In genomic region chr2:100676346-100676745, GRCh38 we compare ENCODE assay signal across 17 cellular contexts.
DNase-seq lines count a peak whose midpoint lies in the region; ATAC-seq and TF ChIP-seq lines count a peak whose summit lies in the region.
"Had no signal": no experiment of that assay in that cellular context is flagged by ENCODE, and none has a peak within 500 bp of the region (broad histone marks: within the 10 kb centered on the region; RNA-seq: fewer than 3 reads in every experiment).

No MANE protein-coding gene starts in this region.

- H3K9me3 ChIP-seq in Panc1 (ENCODE audit: control insufficient read depth, insufficient read depth, low read depth, low read length) = no peaks in the 10 kb centered on the region
- H3K9me3 ChIP-seq: HAP-1 had no signal

- no peak overlapping the region for H3K27ac ChIP-seq in Panc1 (ENCODE audit: low read length)

- intact Hi-C loops in Panc1 (cut with micrococcal nuclease; ENCODE audit: unreplicated experiment) = no loop called here
- intact Hi-C loops in Calu3 (cut with micrococcal nuclease; ENCODE audit: unreplicated experiment) = no loop called here

- peak; percentile 12 for DNase-seq in HT1080 (ENCODE audit: low read depth)
- DNase-seq in Panc1 (ENCODE audit: low read depth, low spot score) = no peak
- peak; percentile 7 for DNase-seq in kidney tubule cell (ENCODE audit: low spot score)
- no peak for DNase-seq in stimulated activated effector memory CD8-positive, alpha-beta T cell treated with anti-CD3 and anti-CD28 coated beads, Interleukin-12 subunit alpha, Interleukin-12 subunit beta, amount 100 ng/mL, for 72 hours (ENCODE audit: low spot score in 2 of 2)
- no peak for DNase-seq in chondrocyte (ENCODE audit: low spot score)
- no peak for DNase-seq in Calu3
- DNase-seq: C1 segment of cervical spinal cord; CD4-positive, alpha-beta memory T cell; COR-L47; DMS79; EL; GDM1; GOT3; HFFc6 had no signal

- no peaks in the 10 kb centered on the region for H3K4me1 ChIP-seq in Panc1 (ENCODE audit: control insufficient read depth, insufficient read depth, low read length)
- H3K4me1 ChIP-seq: HAP-1 had no signal

- BruUV-seq in Panc1 (replicated peaks; lab: Mats Ljungman, UMichigan) (no TSS peak), Calu3 (replicated peaks; lab: Mats Ljungman, UMichigan) (no TSS peak)

- no peaks in the 10 kb centered on the region for H3K9me3 Mint-ChIP-seq in stimulated activated effector memory CD8-positive, alpha-beta T cell treated with anti-CD3 and anti-CD28 coated beads, Interleukin-12 subunit alpha, Interleukin-12 subunit beta, amount 100 ng/mL, for 72 hours
- no peaks in the 10 kb centered on the region for H3K9me3 Mint-ChIP-seq in chondrocyte (ENCODE audit: low read depth)
- no peaks in the 10 kb centered on the region for H3K9me3 Mint-ChIP-seq in Calu3 (ENCODE audit: low read depth, unreplicated experiment)
- H3K9me3 Mint-ChIP-seq: HFFc6 had no signal

- ATAC-seq in Panc1 (0 out of 2 replicates have a peak, but pooled peaks have one; percentile 22), GM21576 (IDR thresholded peaks at IDR 0.05; ENCODE audit: unreplicated experiment) (no peak)
- ATAC-seq in stimulated activated effector memory CD8-positive, alpha-beta T cell treated with anti-CD3 and anti-CD28 coated beads, Interleukin-12 subunit alpha, Interleukin-12 subunit beta, amount 100 ng/mL, for 72 hours = no peak
- ATAC-seq: GM12878 had no signal

- POLR2A ChIA-PET in Panc1 (lab: Charles Lee) = interaction anchor here (0.6 kb wide), 1 partner anchor 12 kb away, joined by 4 read pairs; no protein-coding TSS in a partner anchor

- no peaks in the 10 kb centered on the region for H3K27me3 ChIP-seq in Panc1 (ENCODE audit: control insufficient read depth, insufficient read depth, low read length)

- H3K4me3 Mint-ChIP-seq in stimulated activated effector memory CD8-positive, alpha-beta T cell treated with anti-CD3 and anti-CD28 coated beads, Interleukin-12 subunit alpha, Interleukin-12 subunit beta, amount 100 ng/mL, for 72 hours = no peak overlapping the region
- H3K4me3 Mint-ChIP-seq in chondrocyte (ENCODE audit: unreplicated experiment) (no peak overlapping the region), Calu3 (ENCODE audit: low read depth, unreplicated experiment) (no peak overlapping the region)
- H3K4me3 Mint-ChIP-seq: CD4-positive, alpha-beta memory T cell; HFFc6 had no signal

- CTCF ChIA-PET in Panc1 (lab: Charles Lee) (no interaction called here), Calu3 (lab: Charles Lee) (no interaction called here)

- H3K36me3 Mint-ChIP-seq in stimulated activated effector memory CD8-positive, alpha-beta T cell treated with anti-CD3 and anti-CD28 coated beads, Interleukin-12 subunit alpha, Interleukin-12 subunit beta, amount 100 ng/mL, for 72 hours = no peaks in the 10 kb centered on the region
- H3K36me3 Mint-ChIP-seq in chondrocyte (ENCODE audit: low read depth) = no peaks in the 10 kb centered on the region
- H3K36me3 Mint-ChIP-seq in Calu3 (ENCODE audit: insufficient read depth, unreplicated experiment) = no peaks in the 10 kb centered on the region
- H3K36me3 Mint-ChIP-seq: CD4-positive, alpha-beta memory T cell had no signal

- in situ Hi-C loops in Panc1 (cut with HindIII; ENCODE audit: low pct_unique_long_range_greater_than_20kb, low sequenced_read_pairs) = no loop called here

- no peak for TF ChIP-seq CTCF in Panc1 (IDR thresholded peaks at IDR 0.05)
- TF ChIP-seq CTCF in chondrocyte (IDR thresholded peaks at IDR 0.05) = no peak
- TF ChIP-seq CTCF in Calu3 (IDR thresholded peaks at IDR 0.05; ENCODE audit: unreplicated experiment) = no peak

- H3K36me3 ChIP-seq in Panc1 (ENCODE audit: control insufficient read depth, insufficient read depth, low read length) = no peaks in the 10 kb centered on the region
- H3K36me3 ChIP-seq: HAP-1 had no signal

- H3K4me1 Mint-ChIP-seq in stimulated activated effector memory CD8-positive, alpha-beta T cell treated with anti-CD3 and anti-CD28 coated beads, Interleukin-12 subunit alpha, Interleukin-12 subunit beta, amount 100 ng/mL, for 72 hours = peaks cover 14% of the 10 kb centered on the region
- H3K4me1 Mint-ChIP-seq in chondrocyte (ENCODE audit: low read depth) (no peaks in the 10 kb centered on the region), Calu3 (ENCODE audit: low read depth, unreplicated experiment) (no peaks in the 10 kb centered on the region)

- H3K27ac Mint-ChIP-seq in stimulated activated effector memory CD8-positive, alpha-beta T cell treated with anti-CD3 and anti-CD28 coated beads, Interleukin-12 subunit alpha, Interleukin-12 subunit beta, amount 100 ng/mL, for 72 hours = peak overlapping the region; percentile 34
- H3K27ac Mint-ChIP-seq in chondrocyte (ENCODE audit: unreplicated experiment) (no peak overlapping the region), Calu3 (ENCODE audit: unreplicated experiment) (no peak overlapping the region)
- H3K27ac Mint-ChIP-seq: CD4-positive, alpha-beta memory T cell; HFFc6 had no signal

- no peak overlapping the region for H3K4me3 ChIP-seq in Panc1 (ENCODE audit: low read depth in 2 of 2, low read length in 2 of 2)
- H3K4me3 ChIP-seq: GM12878, HAP-1 had no signal

- H3K27me3 Mint-ChIP-seq in chondrocyte (ENCODE audit: low read depth) = peaks cover 2% of the 10 kb centered on the region
- H3K27me3 Mint-ChIP-seq in Calu3 (ENCODE audit: unreplicated experiment) = no peaks in the 10 kb centered on the region
- H3K27me3 Mint-ChIP-seq: CD4-positive, alpha-beta memory T cell had no signal

Comparison
In these comparisons a context has a peak if more than half of its experiments do, and no peak if none do; other contexts are left out.
1. DNase-seq: peak in HT1080 (single experiment) and kidney tubule cell (single experiment); none in Panc1 (single experiment), stimulated activated effector memory CD8-positive, alpha-beta T cell treated with anti-CD3 and anti-CD28 coated beads, Interleukin-12 subunit alpha, Interleukin-12 subunit beta, amount 100 ng/mL, for 72 hours (0 of 2), chondrocyte (single experiment) and Calu3 (single experiment).